11 cellular contexts compared by ENCODE assay signal in genomic region chr14:37864861-37865718, GRCh38.
DNase-seq lines count a peak whose midpoint lies in the region; ATAC-seq and TF ChIP-seq lines count a peak whose summit lies in the region.
"Had no signal": no experiment of that assay in that cellular context is flagged by ENCODE, and none has a peak within 500 bp of the region (broad histone marks: within the 10 kb centered on the region; RNA-seq: fewer than 3 reads in every experiment).

No MANE protein-coding gene starts in this region.

- TF ChIP-seq POLR2A in sigmoid colon (IDR thresholded peaks at IDR 0.05) = no peak

- intact Hi-C loops in sigmoid colon (cut with DNase I) = loop anchor here (2.0 kb wide), 1 partner anchor 40 kb away; no protein-coding TSS in a partner anchor

- H3K36me3 ChIP-seq in sigmoid colon (no peaks in the 10 kb centered on the region), brain microvascular endothelial cell (replicated peaks) (no peaks in the 10 kb centered on the region)
- H3K36me3 ChIP-seq: ovary had no signal

- in situ Hi-C loops in brain microvascular endothelial cell (cut with HindIII; ENCODE audit: low pct_ligation_motif_present, low sequenced_read_pairs) = no loop called here

- H3K27me3 ChIP-seq in sigmoid colon = no peaks in the 10 kb centered on the region
- H3K27me3 ChIP-seq in brain microvascular endothelial cell (replicated peaks) = no peaks in the 10 kb centered on the region
- H3K27me3 ChIP-seq: ovary had no signal

- peaks cover 0 to 26% (median 21%) of the 10 kb centered on the region in 4 donors for H3K4me1 ChIP-seq in sigmoid colon

- peak; percentile 56 for DNase-seq in Daoy (ENCODE audit: low read depth)
- DNase-seq in NCI-H345 (lab: John Stamatoyannopoulos, UW) = peak; percentile 57
- peak; percentile 55 for DNase-seq in fibroblast of gingiva (ENCODE audit: low read depth)
- DNase-seq in sigmoid colon = peak; percentile 74
- no peak for DNase-seq in brain microvascular endothelial cell
- no peak for DNase-seq in NOMO-1 (lab: John Stamatoyannopoulos, UW; ENCODE audit: unreplicated experiment in 2 of 2)
- DNase-seq: effector CD8-positive, alpha-beta T cell; NK-92 treated with Interleukin-12 subunit alpha and Interleukin-12 subunit beta, amount 100 ng/mL, for 24 hours; ovary had no signal

- WGBS in sigmoid colon, 2 donors = 18 to 51% methylated on average over 11 of the region's 11 CpGs

- no peaks in the 10 kb centered on the region for H3K9me3 ChIP-seq in sigmoid colon
- H3K9me3 ChIP-seq: ovary had no signal

- ATAC-seq in GM18868 (IDR thresholded peaks at IDR 0.05; ENCODE audit: unreplicated experiment) (no peak), GM21423 (IDR thresholded peaks at IDR 0.05; ENCODE audit: unreplicated experiment) (no peak)

- H3K4me3 ChIP-seq in sigmoid colon = no peak overlapping the region
- no peak overlapping the region for H3K4me3 ChIP-seq in brain microvascular endothelial cell (ENCODE audit: low read depth, low read length)
- H3K4me3 ChIP-seq: ovary had no signal

- peak in 2 of 4 donors; percentile 8 to 57 for TF ChIP-seq EP300 in sigmoid colon (IDR thresholded peaks at IDR 0.05)

- H3K27ac ChIP-seq in sigmoid colon (peak overlapping the region in 3 of 4 donors; percentile 37 to 71 (median 64)), brain microvascular endothelial cell (no peak overlapping the region)
- H3K27ac ChIP-seq: ovary had no signal

- TF ChIP-seq CTCF in sigmoid colon (IDR thresholded peaks at IDR 0.05) = no peak
- TF ChIP-seq CTCF in brain microvascular endothelial cell (IDR thresholded peaks at IDR 0.05; ENCODE audit: low read depth, low read length, missing control alignments) = no peak

Comparison
In these comparisons a context has a peak if more than half of its experiments do, and no peak if none do; other contexts are left out.
1. DNase-seq: peak in Daoy (single experiment), NCI-H345 (single experiment), fibroblast of gingiva (single experiment) and sigmoid colon (single experiment); none in brain microvascular endothelial cell (single experiment) and NOMO-1 (0 of 2).